2 cellular contexts compared by ENCODE assay signal in the genomic region with DNA sequence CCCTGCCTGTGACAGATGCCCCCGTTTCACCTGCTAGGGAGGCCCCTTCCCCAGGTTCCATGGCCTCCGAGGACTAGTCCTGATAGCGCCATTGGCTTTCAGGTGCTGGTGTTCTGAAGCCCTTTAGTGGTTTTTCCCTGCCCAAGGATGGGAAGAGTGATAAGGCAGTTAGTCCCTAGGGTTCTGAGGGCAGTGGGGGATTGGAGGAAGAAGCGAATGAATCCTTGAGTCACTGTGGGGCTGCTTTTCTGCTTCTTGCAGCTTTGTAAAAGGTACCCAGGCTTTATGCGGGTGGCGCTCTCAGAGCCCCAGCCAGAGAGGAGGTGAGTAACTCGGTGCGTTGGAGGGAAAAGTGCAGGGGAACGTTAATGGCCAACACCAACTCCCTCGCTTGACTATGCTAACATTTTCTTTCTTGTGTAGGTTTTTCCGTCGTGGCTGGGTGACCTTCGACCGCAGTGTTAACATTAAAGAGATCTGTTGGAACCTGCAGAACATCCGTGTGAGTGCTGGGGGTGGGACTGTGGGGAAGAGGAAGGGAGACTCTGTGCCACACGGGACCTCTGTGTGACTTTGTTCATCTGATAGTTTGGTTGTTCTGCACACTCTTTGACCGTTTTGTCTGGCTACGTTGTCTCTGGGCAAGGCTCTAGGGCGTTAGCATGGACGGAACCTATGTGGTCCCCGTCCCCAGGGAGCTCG.
TF ChIP-seq lines count a peak whose summit lies in the region.

No MANE protein-coding gene starts in this region.

TF ChIP-seq in SK-N-SH, 30 proteins besides CTCF, POLR2A, EP300 and RAD21 (continued from another document):
- TF ChIP-seq, protein P1, sequence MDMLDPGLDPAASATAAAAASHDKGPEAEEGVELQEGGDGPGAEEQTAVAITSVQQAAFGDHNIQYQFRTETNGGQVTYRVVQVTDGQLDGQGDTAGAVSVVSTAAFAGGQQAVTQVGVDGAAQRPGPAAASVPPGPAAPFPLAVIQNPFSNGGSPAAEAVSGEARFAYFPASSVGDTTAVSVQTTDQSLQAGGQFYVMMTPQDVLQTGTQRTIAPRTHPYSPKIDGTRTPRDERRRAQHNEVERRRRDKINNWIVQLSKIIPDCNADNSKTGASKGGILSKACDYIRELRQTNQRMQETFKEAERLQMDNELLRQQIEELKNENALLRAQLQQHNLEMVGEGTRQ (IDR thresholded peaks at IDR 0.05; ENCODE audit: borderline replicate concordance, low read depth, low read length): no peak

TF ChIP-seq in SK-N-SH treated with all-trans-retinoic acid at 6 μM for 48 hours, 23 proteins besides CTCF, POLR2A, EP300 and RAD21:
- TF ChIP-seq POU6F1 (CRISPR knock-in tag; IDR thresholded peaks at IDR 0.05; ENCODE audit: borderline replicate concordance, low read depth) (no peak), ARNTL (CRISPR knock-in tag; IDR thresholded peaks at IDR 0.05; ENCODE audit: borderline replicate concordance, low read depth) (no peak), RARB (CRISPR knock-in tag; IDR thresholded peaks at IDR 0.05) (no peak), TCF4 (CRISPR knock-in tag; IDR thresholded peaks at IDR 0.05; ENCODE audit: borderline replicate concordance) (no peak), SNAI2 (CRISPR knock-in tag; IDR thresholded peaks at IDR 0.05) (no peak), ZFP3 (CRISPR knock-in tag; IDR thresholded peaks at IDR 0.05) (no peak), OSR1 (CRISPR knock-in tag; IDR thresholded peaks at IDR 0.05) (no peak), ISL1 (CRISPR knock-in tag; IDR thresholded peaks at IDR 0.05) (no peak), CSDC2 (CRISPR knock-in tag; IDR thresholded peaks at IDR 0.05) (no peak), PATZ1 (CRISPR knock-in tag; IDR thresholded peaks at IDR 0.05; ENCODE audit: borderline replicate concordance) (no peak), TOX (CRISPR knock-in tag; IDR thresholded peaks at IDR 0.05; ENCODE audit: borderline replicate concordance) (no peak), PPARA (CRISPR knock-in tag; IDR thresholded peaks at IDR 0.05; ENCODE audit: borderline replicate concordance) (no peak), ZC3H10 (CRISPR knock-in tag; IDR thresholded peaks at IDR 0.05) (no peak), ZNF8 (CRISPR knock-in tag; IDR thresholded peaks at IDR 0.05) (no peak), ZNF565 (CRISPR knock-in tag; conservative IDR thresholded peaks at IDR 0.05; ENCODE audit: low read depth) (no peak), ESRRG (CRISPR knock-in tag; IDR thresholded peaks at IDR 0.05) (no peak), CREB5 (CRISPR knock-in tag; IDR thresholded peaks at IDR 0.05; ENCODE audit: low read depth) (no peak), ZFP30 (CRISPR knock-in tag; IDR thresholded peaks at IDR 0.05) (no peak), GLIS3 (CRISPR knock-in tag; IDR thresholded peaks at IDR 0.05) (no peak)
- TF ChIP-seq, protein P2, sequence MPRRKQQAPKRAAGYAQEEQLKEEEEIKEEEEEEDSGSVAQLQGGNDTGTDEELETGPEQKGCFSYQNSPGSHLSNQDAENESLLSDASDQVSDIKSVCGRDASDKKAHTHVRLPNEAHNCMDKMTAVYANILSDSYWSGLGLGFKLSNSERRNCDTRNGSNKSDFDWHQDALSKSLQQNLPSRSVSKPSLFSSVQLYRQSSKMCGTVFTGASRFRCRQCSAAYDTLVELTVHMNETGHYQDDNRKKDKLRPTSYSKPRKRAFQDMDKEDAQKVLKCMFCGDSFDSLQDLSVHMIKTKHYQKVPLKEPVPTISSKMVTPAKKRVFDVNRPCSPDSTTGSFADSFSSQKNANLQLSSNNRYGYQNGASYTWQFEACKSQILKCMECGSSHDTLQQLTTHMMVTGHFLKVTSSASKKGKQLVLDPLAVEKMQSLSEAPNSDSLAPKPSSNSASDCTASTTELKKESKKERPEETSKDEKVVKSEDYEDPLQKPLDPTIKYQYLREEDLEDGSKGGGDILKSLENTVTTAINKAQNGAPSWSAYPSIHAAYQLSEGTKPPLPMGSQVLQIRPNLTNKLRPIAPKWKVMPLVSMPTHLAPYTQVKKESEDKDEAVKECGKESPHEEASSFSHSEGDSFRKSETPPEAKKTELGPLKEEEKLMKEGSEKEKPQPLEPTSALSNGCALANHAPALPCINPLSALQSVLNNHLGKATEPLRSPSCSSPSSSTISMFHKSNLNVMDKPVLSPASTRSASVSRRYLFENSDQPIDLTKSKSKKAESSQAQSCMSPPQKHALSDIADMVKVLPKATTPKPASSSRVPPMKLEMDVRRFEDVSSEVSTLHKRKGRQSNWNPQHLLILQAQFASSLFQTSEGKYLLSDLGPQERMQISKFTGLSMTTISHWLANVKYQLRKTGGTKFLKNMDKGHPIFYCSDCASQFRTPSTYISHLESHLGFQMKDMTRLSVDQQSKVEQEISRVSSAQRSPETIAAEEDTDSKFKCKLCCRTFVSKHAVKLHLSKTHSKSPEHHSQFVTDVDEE (CRISPR knock-in tag; IDR thresholded peaks at IDR 0.05): no peak
TF ChIP-seq in SK-N-SH treated with all-trans-retinoic acid at 6 μM for 48 hours: peak in this region for 0.
